ENCODE assay signal across 10 cellular contexts in the genomic region with DNA sequence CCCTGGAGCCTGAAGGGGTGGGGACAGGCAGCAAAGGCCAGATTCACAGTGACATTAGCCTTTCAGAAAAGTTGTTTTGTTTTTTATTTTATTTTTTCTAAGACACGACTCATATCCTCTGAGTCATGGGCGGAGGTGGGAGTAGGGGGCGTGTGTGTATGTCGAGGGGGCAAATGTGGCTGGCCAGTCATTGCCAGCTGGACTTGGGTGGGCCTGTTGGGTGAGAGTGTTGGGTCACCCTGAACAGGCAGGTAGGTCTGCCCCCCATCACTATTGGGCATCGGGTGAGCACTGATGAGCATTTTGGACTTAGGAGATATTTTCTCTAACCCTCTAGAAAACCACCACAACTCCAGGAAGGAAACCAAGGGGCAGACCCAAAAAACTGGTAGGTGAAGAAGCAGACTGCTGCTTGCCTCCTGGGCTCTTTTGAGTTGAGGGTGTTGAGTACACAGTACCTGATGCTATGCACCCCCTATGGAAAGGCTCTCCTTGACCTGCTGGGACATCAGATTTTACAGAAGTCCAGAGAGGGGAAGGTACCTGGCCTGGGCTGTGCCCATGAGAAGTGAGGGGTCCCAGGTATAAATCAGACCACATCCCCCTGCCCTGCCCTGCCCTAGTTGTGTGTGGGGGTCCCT. TPM values are rescaled to one million over a fixed set of nuclear protein-coding genes. Genes with fewer than 3 reads are reported as not detected.
DNase-seq lines count a peak whose midpoint lies in the region; ATAC-seq and TF ChIP-seq lines count a peak whose summit lies in the region.
"Had no signal": no experiment of that assay in that cellular context is flagged by ENCODE, and none has a peak within 500 bp of the region (broad histone marks: within the 10 kb centered on the region; RNA-seq: fewer than 3 reads in every experiment).

No MANE protein-coding gene starts in this region.

- H3K4me3 Mint-ChIP-seq in T-helper 17 cell, result no peak overlapping the region

- ATAC-seq in T-helper 17 cell (no peak), HG03442 (IDR thresholded peaks at IDR 0.05; ENCODE audit: unreplicated experiment) (no peak), HG03520 (IDR thresholded peaks at IDR 0.05; ENCODE audit: unreplicated experiment) (no peak)

- peaks cover 0 to 26% (median 16%) of the 10 kb centered on the region in 5 donors for H3K4me1 ChIP-seq in subcutaneous abdominal adipose tissue (ENCODE audit: control insufficient read depth in 5 of 5, insufficient read depth in 5 of 5, low read length in 5 of 5)

- H3K4me3 ChIP-seq in fibroblast of mammary gland (ENCODE audit: control insufficient read depth, low read depth, low read length) (no peak overlapping the region), subcutaneous abdominal adipose tissue (ENCODE audit: low read depth in 1 of 5, low read length in 5 of 5) (no peak overlapping the region)
- H3K4me3 ChIP-seq: uterus had no signal

- peaks cover 43% of the 10 kb centered on the region for H3K4me1 Mint-ChIP-seq in T-helper 17 cell

- peaks cover 4% of the 10 kb centered on the region for H3K36me3 Mint-ChIP-seq in T-helper 17 cell (ENCODE audit: low read depth)

- peaks cover 0 to 33% (median 14%) of the 10 kb centered on the region in 5 donors for H3K36me3 ChIP-seq in subcutaneous abdominal adipose tissue (ENCODE audit: control insufficient read depth in 5 of 5, insufficient read depth in 5 of 5, low read length in 5 of 5)
- H3K36me3 ChIP-seq: uterus had no signal

- H3K27ac ChIP-seq in subcutaneous abdominal adipose tissue (ENCODE audit: low read depth, low read length), result peak overlapping the region; percentile 38

- TF ChIP-seq CTCF in fibroblast of mammary gland (conservative IDR thresholded peaks at IDR 0.05; ENCODE audit: control insufficient read depth, insufficient read depth, low read depth, low read length), result no peak

- H3K9me3 ChIP-seq in T-helper 17 cell (ENCODE audit: control insufficient read depth, low read length, poor library complexity, severe bottlenecking) (no peaks in the 10 kb centered on the region), subcutaneous abdominal adipose tissue (ENCODE audit: control insufficient read depth in 5 of 5, low read length in 5 of 5) (no peaks in the 10 kb centered on the region)
- H3K9me3 ChIP-seq: uterus had no signal

- peak overlapping the region; percentile 86 for H3K27ac Mint-ChIP-seq in T-helper 17 cell

- H3K9ac ChIP-seq in subcutaneous abdominal adipose tissue (ENCODE audit: low read length in 5 of 5), result no peak overlapping the region

- peak; percentile 61 for DNase-seq in activated CD8-positive, alpha-beta memory T cell treated with anti-CD3 and anti-CD28 coated beads for 24 hours
- no peak for DNase-seq in activated CD8-positive, alpha-beta memory T cell treated with anti-CD3 and anti-CD28 coated beads, Interleukin-2, amount 50 U/mL, for 4 hours
- no peak for DNase-seq in T-helper 17 cell
- peak; percentile 76 for DNase-seq in fibroblast of mammary gland (ENCODE audit: low read depth)
- no peak for DNase-seq in HT-29 (ENCODE audit: low spot score)
- DNase-seq: NCI-H1105 treated with DMSO at 0.1 percent for 48 hours had no signal

- H3K27me3 ChIP-seq in subcutaneous abdominal adipose tissue (ENCODE audit: control insufficient read depth in 5 of 5, insufficient read depth in 4 of 5, low read length in 5 of 5), result no peaks in the 10 kb centered on the region
- H3K27me3 ChIP-seq: uterus had no signal

- no peaks in the 10 kb centered on the region for H3K27me3 Mint-ChIP-seq in T-helper 17 cell

RNA-seq across cellular contexts. Expression of gene SMIM29, which starts 5.6 kb away (rescaled TPM):
- 10 to 100 TPM; 24.3 to 29.2 TPM for total RNA-seq in T-helper 17 cell
- total RNA-seq in HT-29 (2014; rRNA removed; shearing (Covaris generic)), result 25.2 and 26.8 TPM in 2 replicates

RNA-seq across cellular contexts. Expression of gene HMGA1, which starts 6.6 kb away (rescaled TPM):
- total RNA-seq in T-helper 17 cell, result 10 to 100 TPM; 87.5 to 90.3 TPM
- total RNA-seq in HT-29 (2014; rRNA removed; shearing (Covaris generic)), result 1,158 and 1,171 TPM in 2 replicates

Comparison
In these comparisons a context has a peak if more than half of its experiments do, and no peak if none do; other contexts are left out.
1. DNase-seq: peak in activated CD8-positive, alpha-beta memory T cell treated with anti-CD3 and anti-CD28 coated beads for 24 hours (single experiment) and fibroblast of mammary gland (single experiment); none in activated CD8-positive, alpha-beta memory T cell treated with anti-CD3 and anti-CD28 coated beads, Interleukin-2, amount 50 U/mL, for 4 hours (single experiment), T-helper 17 cell (0 of 3) and HT-29 (single experiment).
2. RNA of gene HMGA1, which starts 6.6 kb away (total RNA-seq): 1,158 to 1,171 TPM in HT-29; 87.5 to 90.3 TPM in T-helper 17 cell; every median in the first group is over 10 times any median in the second.